Comparison of ENCODE assay signal across 15 cellular contexts in the genomic region with DNA sequence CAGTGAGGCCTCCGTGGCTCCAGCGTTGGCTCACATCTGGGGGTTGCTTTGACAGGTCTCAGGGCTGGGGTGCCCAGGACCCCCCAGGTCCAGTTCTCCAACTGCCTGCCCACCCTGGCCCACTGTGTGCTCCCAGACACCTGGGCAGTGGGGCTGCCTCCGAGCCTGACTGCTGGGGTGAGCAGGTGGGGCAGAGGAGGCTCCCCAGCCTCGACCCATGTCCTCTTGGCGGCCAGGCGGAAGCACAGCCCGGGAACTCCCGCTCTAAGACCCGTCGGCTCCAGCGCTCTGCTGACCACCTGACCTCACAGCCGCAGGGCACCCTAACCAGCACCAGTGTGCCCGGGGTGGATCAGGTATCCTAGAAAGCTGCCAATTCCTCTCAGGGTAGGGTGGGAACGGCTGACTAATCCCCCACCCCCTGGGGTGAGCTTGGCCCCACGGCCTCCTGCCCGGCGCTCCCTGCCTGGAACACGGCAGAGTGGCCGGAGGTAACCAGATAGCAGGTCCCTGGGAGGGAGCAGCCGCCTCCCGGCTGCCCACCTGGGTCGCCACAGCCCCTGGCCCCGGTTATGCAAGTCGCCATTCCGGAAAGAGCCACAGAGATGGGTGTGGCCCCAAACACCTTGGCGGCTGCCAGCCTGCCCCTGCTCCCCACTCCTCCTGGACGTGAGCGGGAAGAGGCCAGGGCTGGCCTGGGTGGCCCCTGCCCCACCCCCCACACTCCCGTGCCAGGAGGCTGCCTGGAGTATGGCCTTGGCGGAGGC. TPM values are rescaled to one million over a fixed set of nuclear protein-coding genes. Genes with fewer than 3 reads are reported as not detected.
DNase-seq lines count a peak whose midpoint lies in the region; ATAC-seq and TF ChIP-seq lines count a peak whose summit lies in the region.
"Had no signal": no experiment of that assay in that cellular context is flagged by ENCODE, and none has a peak within 500 bp of the region (broad histone marks: within the 10 kb centered on the region; RNA-seq: fewer than 3 reads in every experiment).

No MANE protein-coding gene starts in this region.

- no peak overlapping the region for H3K27ac ChIP-seq in right cardiac atrium (ENCODE audit: low read length)
- H3K27ac ChIP-seq in sigmoid colon = no peak overlapping the region
- H3K27ac ChIP-seq: left lung, SJSA1 had no signal

- DNase-seq in activated CD8-positive, alpha-beta memory T cell treated with anti-CD3 and anti-CD28 coated beads, Interleukin-2, amount 50 U/mL, for 4 hours = peak; percentile 14
- no peak for DNase-seq in activated CD8-positive, alpha-beta memory T cell treated with anti-CD3 and anti-CD28 coated beads, Interleukin-2, amount 10 ng/mL, durations not matched to agents 7 days and 5 days
- peak; percentile 19 for DNase-seq in NCI-H226
- peak in 2 of 3 donors; percentile 7 to 47 for DNase-seq in right cardiac atrium
- DNase-seq in sigmoid colon = peak; percentile 65
- DNase-seq in NCI-H2029 (lab: John Stamatoyannopoulos, UW) = no peak
- DNase-seq: DMS 273 treated with DMSO at 0.1 percent for 48 hours had no signal

- H3K4me3 Mint-ChIP-seq in activated CD8-positive, alpha-beta memory T cell treated with anti-CD3 and anti-CD28 coated beads, Interleukin-2, amount 10 ng/mL, durations not matched to agents 7 days and 5 days = no peak overlapping the region
- H3K4me3 Mint-ChIP-seq: activated T-cell treated with anti-CD3 and anti-CD28 coated beads, Interleukin-2, amount 50 U/mL, for 72 hours; brain had no signal

- H3K27me3 ChIP-seq in right cardiac atrium (ENCODE audit: control insufficient read depth, insufficient read depth) (no peaks in the 10 kb centered on the region), sigmoid colon (peaks cover 3 to 48% (median 22%) of the 10 kb centered on the region in 3 donors)
- H3K27me3 ChIP-seq: SJSA1 had no signal

- H3K9me3 Mint-ChIP-seq in activated CD8-positive, alpha-beta memory T cell treated with anti-CD3 and anti-CD28 coated beads, Interleukin-2, amount 10 ng/mL, durations not matched to agents 7 days and 5 days (ENCODE audit: low read depth) = no peaks in the 10 kb centered on the region
- H3K9me3 Mint-ChIP-seq: activated T-cell treated with anti-CD3 and anti-CD28 coated beads, Interleukin-2, amount 50 U/mL, for 72 hours; brain had no signal

- no peaks in the 10 kb centered on the region for H3K36me3 ChIP-seq in sigmoid colon
- H3K36me3 ChIP-seq: left lung, SJSA1 had no signal

- no peaks in the 10 kb centered on the region for H3K4me1 Mint-ChIP-seq in activated CD8-positive, alpha-beta memory T cell treated with anti-CD3 and anti-CD28 coated beads, Interleukin-2, amount 10 ng/mL, durations not matched to agents 7 days and 5 days
- H3K4me1 Mint-ChIP-seq: brain had no signal

- WGBS in right cardiac atrium = 73% methylated on average over 30 of the region's 30 CpGs
- WGBS in sigmoid colon, 2 donors = 27 to 69% methylated on average over 30 of the region's 30 CpGs

- no peaks in the 10 kb centered on the region for H3K4me1 ChIP-seq in right cardiac atrium (ENCODE audit: control insufficient read depth, insufficient read depth, low read length)
- peaks cover 0 to 7% (median 3%) of the 10 kb centered on the region in 4 donors for H3K4me1 ChIP-seq in sigmoid colon
- H3K4me1 ChIP-seq: left lung, SJSA1 had no signal

- no peaks in the 10 kb centered on the region for H3K27me3 Mint-ChIP-seq in activated CD8-positive, alpha-beta memory T cell treated with anti-CD3 and anti-CD28 coated beads, Interleukin-2, amount 10 ng/mL, durations not matched to agents 7 days and 5 days

- no peak for ATAC-seq in activated CD8-positive, alpha-beta memory T cell treated with anti-CD3 and anti-CD28 coated beads, Interleukin-2, amount 10 ng/mL, durations not matched to agents 7 days and 5 days
- ATAC-seq in right cardiac atrium (no peak), GM21528 (IDR thresholded peaks at IDR 0.05; ENCODE audit: low FRiP score, unreplicated experiment) (no peak), GM18867 (IDR thresholded peaks at IDR 0.05; ENCODE audit: unreplicated experiment) (no peak)

- no peak for TF ChIP-seq EP300 in sigmoid colon (IDR thresholded peaks at IDR 0.05)

- TF ChIP-seq POLR2A in sigmoid colon (IDR thresholded peaks at IDR 0.05) = no peak

- H3K36me3 Mint-ChIP-seq in activated CD8-positive, alpha-beta memory T cell treated with anti-CD3 and anti-CD28 coated beads, Interleukin-2, amount 10 ng/mL, durations not matched to agents 7 days and 5 days = no peaks in the 10 kb centered on the region
- H3K36me3 Mint-ChIP-seq: brain had no signal

- intact Hi-C loops in right cardiac atrium (cut with DNase I) = loop anchor here (2.0 to 10.0 kb wide), 4 partner anchors 311 to 369 kb away; a partner anchor contains a TSS
- intact Hi-C loops in sigmoid colon (cut with DNase I) = loop anchor here (1.0 to 5.0 kb wide), 3 partner anchors 99 to 371 kb away; no protein-coding TSS in a partner anchor

- no peaks in the 10 kb centered on the region for H3K9me3 ChIP-seq in right cardiac atrium (ENCODE audit: control insufficient read depth, low read length)
- no peaks in the 10 kb centered on the region for H3K9me3 ChIP-seq in sigmoid colon
- H3K9me3 ChIP-seq: left lung, SJSA1 had no signal

- H3K4me3 ChIP-seq in right cardiac atrium (ENCODE audit: low read length) = no peak overlapping the region
- no peak overlapping the region for H3K4me3 ChIP-seq in sigmoid colon
- H3K4me3 ChIP-seq: GM12878, left lung, SJSA1 had no signal

- CTCF ChIA-PET in activated CD8-positive, alpha-beta memory T cell treated with anti-CD3 and anti-CD28 coated beads, Interleukin-2, amount 10 ng/mL, durations not matched to agents 7 days and 5 days (lab: Charles Lee) = interaction anchor here (1.0 to 3.6 kb wide), 2 partner anchors 311 to 371 kb away, joined by 5 to 24 read pairs; no protein-coding TSS in a partner anchor

- no peak for TF ChIP-seq CTCF in sigmoid colon (IDR thresholded peaks at IDR 0.05)

- no peak overlapping the region for H3K27ac Mint-ChIP-seq in activated CD8-positive, alpha-beta memory T cell treated with anti-CD3 and anti-CD28 coated beads, Interleukin-2, amount 10 ng/mL, durations not matched to agents 7 days and 5 days
- H3K27ac Mint-ChIP-seq: activated T-cell treated with anti-CD3 and anti-CD28 coated beads, Interleukin-2, amount 50 U/mL, for 72 hours; brain had no signal

RNA-seq across cellular contexts. Expression of a gene that starts 19.2 kb away (rescaled TPM):
- not detected for total RNA-seq in activated CD8-positive, alpha-beta memory T cell treated with anti-CD3 and anti-CD28 coated beads, Interleukin-2, amount 10 ng/mL, durations not matched to agents 7 days and 5 days
- not detected for total RNA-seq in right cardiac atrium
- under 0.01 TPM for polyA plus RNA-seq in right cardiac atrium
- under 1 TPM in 1 of 4 donors, not detected in 3; 0.83 TPM for total RNA-seq in sigmoid colon
- polyA plus RNA-seq in sigmoid colon = 100 to 1,000 TPM in 1 of 3 donors, 1 to 10 TPM in 2; 1.4 to 131 (median 4.2) TPM
- total RNA-seq: activated T-cell treated with anti-CD3 and anti-CD28 coated beads, Interleukin-2, amount 50 U/mL, for 72 hours; H4; SJSA1 had no signal
- polyA plus RNA-seq: GM12878 had no signal

RNA-seq across cellular contexts. Expression of a gene that starts 45.9 kb away (rescaled TPM):
- not detected for total RNA-seq in activated CD8-positive, alpha-beta memory T cell treated with anti-CD3 and anti-CD28 coated beads, Interleukin-2, amount 10 ng/mL, durations not matched to agents 7 days and 5 days
- total RNA-seq in right cardiac atrium (not detected), sigmoid colon (under 1 TPM in 1 of 4 donors, not detected in 3; under 0.01 TPM)
- polyA plus RNA-seq in right cardiac atrium (not detected), sigmoid colon (under 1 TPM in 2 of 3 donors, not detected in 1; under 0.01 to 0.09 TPM)
- total RNA-seq: activated T-cell treated with anti-CD3 and anti-CD28 coated beads, Interleukin-2, amount 50 U/mL, for 72 hours; GM12878; H4 had no signal

Comparison
In these comparisons a context has a peak if more than half of its experiments do, and no peak if none do; other contexts are left out.
1. DNase-seq: peak in activated CD8-positive, alpha-beta memory T cell treated with anti-CD3 and anti-CD28 coated beads, Interleukin-2, amount 50 U/mL, for 4 hours (single experiment), NCI-H226 (single experiment), right cardiac atrium (2 of 3) and sigmoid colon (single experiment); none in activated CD8-positive, alpha-beta memory T cell treated with anti-CD3 and anti-CD28 coated beads, Interleukin-2, amount 10 ng/mL, durations not matched to agents 7 days and 5 days (single experiment) and NCI-H2029 (single experiment).